ENCODE assay signal across 25 cellular contexts in genomic region chr2:72211359-72211758, GRCh38.
DNase-seq lines count a peak whose midpoint lies in the region; ATAC-seq, FAIRE-seq and TF ChIP-seq lines count a peak whose summit lies in the region.
"Had no signal": no experiment of that assay in that cellular context is flagged by ENCODE, and none has a peak within 500 bp of the region (broad histone marks: within the 10 kb centered on the region; RNA-seq: fewer than 3 reads in every experiment).

No MANE protein-coding gene starts in this region.

- H3K36me3 ChIP-seq in bronchial epithelial cell (ENCODE audit: control insufficient read depth, insufficient read depth, low read length), result no peaks in the 10 kb centered on the region
- no peaks in the 10 kb centered on the region for H3K36me3 ChIP-seq in body of pancreas (replicated peaks in 1 of 2; ENCODE audit: insufficient read depth in 1 of 2, low read depth in 2 of 2)
- H3K36me3 ChIP-seq: heart right ventricle, suprapubic skin had no signal

- WGBS in body of pancreas, 2 donors, result 84 to 90% methylated on average over 2 of the region's 2 CpGs

- H3K27me3 Mint-ChIP-seq in nephron progenitor cell (ENCODE audit: low read depth, poor library complexity), result peaks cover 2% of the 10 kb centered on the region
- H3K27me3 Mint-ChIP-seq: stimulated activated memory B cell treated with anti-CD40 and anti-IgM and Interleukin-4, amounts not matched to agents 10 μg/mL and 1 μg/mL and 100 μg/mL, for 72 hours had no signal

- H3K27ac Mint-ChIP-seq in nephron progenitor cell, result no peak overlapping the region
- H3K27ac Mint-ChIP-seq: activated CD4-positive, alpha-beta T cell treated with anti-CD3 and anti-CD28 coated beads, Interleukin-2, amount 10 ng/mL, durations not matched to agents 24 days and 14 days; activated T-cell treated with anti-CD3 and anti-CD28 coated beads, Interleukin-2, amount 50 U/mL, for 72 hours; GM23338; stimulated activated memory B cell treated with anti-CD40 and anti-IgM and Interleukin-4, amounts not matched to agents 10 μg/mL and 1 μg/mL and 100 μg/mL, for 72 hours had no signal

- H3K9me3 Mint-ChIP-seq in nephron progenitor cell, result no peaks in the 10 kb centered on the region
- H3K9me3 Mint-ChIP-seq: activated CD4-positive, alpha-beta T cell treated with anti-CD3 and anti-CD28 coated beads, Interleukin-2, amount 10 ng/mL, durations not matched to agents 24 days and 14 days; activated T-cell treated with anti-CD3 and anti-CD28 coated beads, Interleukin-2, amount 50 U/mL, for 72 hours; GM23338; stimulated activated memory B cell treated with anti-CD40 and anti-IgM and Interleukin-4, amounts not matched to agents 10 μg/mL and 1 μg/mL and 100 μg/mL, for 72 hours had no signal

- DNase-seq in ACHN, result peak; percentile 8
- DNase-seq in M059J (ENCODE audit: low read depth), result peak; percentile 71
- DNase-seq in bronchial epithelial cell (ENCODE audit: low read depth), result peak; percentile 62
- DNase-seq in kidney tubule cell (ENCODE audit: low spot score), result peak; percentile 78
- DNase-seq in body of pancreas, result no peak
- no peak for DNase-seq in nephron progenitor cell
- DNase-seq in ureter (ENCODE audit: low spot score), result no peak
- DNase-seq: activated CD4-positive, alpha-beta T cell treated with anti-CD3 and anti-CD28 coated beads, Interleukin-2, amount 10 ng/mL, durations not matched to agents 24 days and 14 days; activated naive CD4-positive, alpha-beta T cell treated with anti-CD3 and anti-CD28 coated beads, Interleukin-2, amount 50 U/mL, for 16 hours; activated T-cell treated with anti-CD3 and anti-CD28 coated beads, Interleukin-2, amount 50 U/mL, for 72 hours; aorta; COR-L47; DND-41; heart right ventricle; NCI-H510A treated with DMSO at 0.1 percent for 48 hours; psoas muscle; RPMI8226; T-helper 2 cell had no signal

- intact Hi-C loops in body of pancreas (cut with DNase I), result no loop called here

- FAIRE-seq in bronchial epithelial cell (lab: Jason Lieb, UNC), result no peak
- FAIRE-seq: A204.1, HepG2 had no signal

- no peak for ATAC-seq in GM21723 (IDR thresholded peaks at IDR 0.05; ENCODE audit: unreplicated experiment)
- ATAC-seq in body of pancreas, result no peak
- ATAC-seq: activated T-cell treated with anti-CD3 and anti-CD28 coated beads, Interleukin-2, amount 50 U/mL, for 72 hours; GM23338; HepG2; psoas muscle; stimulated activated memory B cell treated with anti-CD40 and anti-IgM and Interleukin-4, amounts not matched to agents 10 μg/mL and 1 μg/mL and 100 μg/mL, for 72 hours had no signal

- no peaks in the 10 kb centered on the region for H3K9me3 ChIP-seq in body of pancreas
- H3K9me3 ChIP-seq: heart right ventricle, psoas muscle, suprapubic skin had no signal

- H3K4me3 ChIP-seq in bronchial epithelial cell (ENCODE audit: low read depth, low read length) (no peak overlapping the region), body of pancreas (no peak overlapping the region)
- H3K4me3 ChIP-seq: GM23338, heart right ventricle, psoas muscle, SK-N-MC, suprapubic skin had no signal

- no peaks in the 10 kb centered on the region for H3K27me3 ChIP-seq in bronchial epithelial cell (ENCODE audit: control insufficient read depth, insufficient read depth, low read length)
- H3K27me3 ChIP-seq in body of pancreas, result no peaks in the 10 kb centered on the region
- H3K27me3 ChIP-seq: heart right ventricle, suprapubic skin had no signal

- in situ Hi-C loops in ACHN (cut with HindIII; ENCODE audit: low pct_ligation_motif_present, low pct_unique_long_range_greater_than_20kb, low sequenced_read_pairs), result no loop called here

- no peak overlapping the region for H3K27ac ChIP-seq in body of pancreas
- H3K27ac ChIP-seq: heart right ventricle, psoas muscle, SK-N-MC, suprapubic skin had no signal

- H3K36me3 Mint-ChIP-seq in nephron progenitor cell (ENCODE audit: low read depth), result no peaks in the 10 kb centered on the region

- H3K4me3 Mint-ChIP-seq in nephron progenitor cell, result no peak overlapping the region
- H3K4me3 Mint-ChIP-seq: activated CD4-positive, alpha-beta T cell treated with anti-CD3 and anti-CD28 coated beads, Interleukin-2, amount 10 ng/mL, durations not matched to agents 24 days and 14 days; activated T-cell treated with anti-CD3 and anti-CD28 coated beads, Interleukin-2, amount 50 U/mL, for 72 hours; GM23338; stimulated activated memory B cell treated with anti-CD40 and anti-IgM and Interleukin-4, amounts not matched to agents 10 μg/mL and 1 μg/mL and 100 μg/mL, for 72 hours had no signal

- no peaks in the 10 kb centered on the region for H3K4me1 ChIP-seq in body of pancreas
- H3K4me1 ChIP-seq: psoas muscle, suprapubic skin had no signal

- no peak for TF ChIP-seq CTCF in bronchial epithelial cell (IDR thresholded peaks at IDR 0.05; ENCODE audit: insufficient read depth, low read length, severe bottlenecking)
- TF ChIP-seq CTCF in body of pancreas (IDR thresholded peaks at IDR 0.05), result no peak
- no peak for TF ChIP-seq CTCF in nephron progenitor cell (IDR thresholded peaks at IDR 0.05)

- H3K4me1 Mint-ChIP-seq in nephron progenitor cell, result no peaks in the 10 kb centered on the region
- H3K4me1 Mint-ChIP-seq: activated CD4-positive, alpha-beta T cell treated with anti-CD3 and anti-CD28 coated beads, Interleukin-2, amount 10 ng/mL, durations not matched to agents 24 days and 14 days; stimulated activated memory B cell treated with anti-CD40 and anti-IgM and Interleukin-4, amounts not matched to agents 10 μg/mL and 1 μg/mL and 100 μg/mL, for 72 hours had no signal

- TF ChIP-seq POLR2A in body of pancreas (IDR thresholded peaks at IDR 0.05), result no peak

Comparison
In these comparisons a context has a peak if more than half of its experiments do, and no peak if none do; other contexts are left out.
1. DNase-seq: peak in ACHN (single experiment), M059J (single experiment), bronchial epithelial cell (single experiment) and kidney tubule cell (single experiment); none in body of pancreas (0 of 4), nephron progenitor cell (single experiment) and ureter (single experiment).